In genomic region chr2:74740395-74741075, GRCh38 we compare ENCODE assay signal across 9 cellular contexts.
DNase-seq lines count a peak whose midpoint lies in the region; ATAC-seq, FAIRE-seq and TF ChIP-seq lines count a peak whose summit lies in the region.
"Had no signal": no experiment of that assay in that cellular context is flagged by ENCODE, and none has a peak within 500 bp of the region (broad histone marks: within the 10 kb centered on the region; RNA-seq: fewer than 3 reads in every experiment).

No MANE protein-coding gene starts in this region.

- H3K9me2 ChIP-seq in hepatocyte (replicated peaks; ENCODE audit: insufficient read depth): peaks cover 3% of the 10 kb centered on the region

- peak overlapping the region; percentile 34 to 75 for H3K27ac ChIP-seq in A549
- H3K27ac ChIP-seq in HL-60 (replicated peaks): no peak overlapping the region
- no peak overlapping the region for H3K27ac ChIP-seq in adrenal gland
- peak overlapping the region; percentile 73 for H3K27ac ChIP-seq in hepatocyte

- H3K4me2 ChIP-seq in A549: peak overlapping the region; percentile 56
- H3K4me2 ChIP-seq in hepatocyte: peak overlapping the region; percentile 41

- intact Hi-C loops in adrenal gland (cut with DNase I): no loop called here

- peak; percentile 23 for FAIRE-seq in A549 (lab: Jason Lieb, UNC)
- FAIRE-seq: TTC549 had no signal

- H3K27me3 ChIP-seq in HL-60 (ENCODE audit: insufficient read depth, poor library complexity, severe bottlenecking) (no peaks in the 10 kb centered on the region), adrenal gland (no peaks in the 10 kb centered on the region), hepatocyte (no peaks in the 10 kb centered on the region)

- H3K4me3 ChIP-seq in A549 (no peak overlapping the region), HL-60 (replicated peaks; ENCODE audit: insufficient read depth, low read length) (no peak overlapping the region), adrenal gland (no peak overlapping the region), hepatocyte (no peak overlapping the region)

- H3K4me1 ChIP-seq in A549: peaks cover 28% of the 10 kb centered on the region
- H3K4me1 ChIP-seq in adrenal gland (replicated peaks in 1 of 2): peaks cover 0 to 8% of the 10 kb centered on the region in 2 donors
- peaks cover 5% of the 10 kb centered on the region for H3K4me1 ChIP-seq in hepatocyte (ENCODE audit: insufficient read depth)

- 2% methylated on average over 12 of the region's 13 CpGs for WGBS in A549 (ENCODE audit: missing lambda C conversion rate)
- 30 to 36% (median 30%) methylated on average over 10 to 13 of the region's 13 CpGs for WGBS in adrenal gland, 4 donors
- WGBS in hepatocyte (ENCODE audit: low lambda C conversion rate, missing lambda C conversion rate): 33% methylated on average over 13 of the region's 13 CpGs

- H2AFZ ChIP-seq in hepatocyte: no peak overlapping the region

- TF ChIP-seq CTCF in A549 (IDR thresholded peaks at IDR 0.05) (no peak), HL-60 (IDR thresholded peaks at IDR 0.05; ENCODE audit: insufficient read depth, low read length) (no peak), adrenal gland (IDR thresholded peaks at IDR 0.05) (no peak), hepatocyte (IDR thresholded peaks at IDR 0.05; ENCODE audit: poor library complexity) (no peak)

- DNase-seq in A549 (ENCODE audit: low read depth in 1 of 2, low spot score in 1 of 2) (peak; percentile 88 to 95), HL-60 (ENCODE audit: low read depth in 1 of 2, low spot score in 1 of 2) (peak; percentile 76 to 81), adrenal gland (peak; percentile 65 to 89 (median 80)), hepatocyte (ENCODE audit: low spot score) (peak; percentile 87), DMS153 treated with DMSO at 0.1 percent for 48 hours (lab: John Stamatoyannopoulos, UW; ENCODE audit: unreplicated experiment) (no peak), NCI-H146 treated with DMSO at 0.1 percent for 48 hours (lab: John Stamatoyannopoulos, UW; ENCODE audit: unreplicated experiment) (no peak), NCI-H748 (lab: John Stamatoyannopoulos, UW; ENCODE audit: unreplicated experiment) (no peak)

- TF ChIP-seq POLR2A in A549 (IDR thresholded peaks at IDR 0.05; ENCODE audit: low read length): no peak
- no peak for TF ChIP-seq POLR2A in adrenal gland (IDR thresholded peaks at IDR 0.05)

- POLR2A ChIA-PET in A549 (lab: Yijun Ruan, JAX): interaction anchor here (0.9 kb wide), 1 partner anchor 134 kb away, joined by 3 read pairs; no protein-coding TSS in a partner anchor

- CTCF ChIA-PET in A549 (lab: Yijun Ruan, JAX): interaction anchor here (0.6 to 6.9 kb wide), 13 partner anchors 9 to 670 kb away, joined by 3 to 36 read pairs (median 4); no protein-coding TSS in a partner anchor

- H4K20me1 ChIP-seq in hepatocyte (ENCODE audit: insufficient read depth, poor library complexity, severe bottlenecking): no peaks in the 10 kb centered on the region

- no peaks in the 10 kb centered on the region for H3K36me3 ChIP-seq in adrenal gland (replicated peaks in 1 of 2)
- H3K36me3 ChIP-seq in hepatocyte (replicated peaks; ENCODE audit: insufficient read depth, low read depth): no peaks in the 10 kb centered on the region

- peaks cover 13% of the 10 kb centered on the region for H3K9me3 ChIP-seq in A549
- H3K9me3 ChIP-seq in adrenal gland (replicated peaks in 1 of 3): no peaks in the 10 kb centered on the region
- H3K9me3 ChIP-seq in hepatocyte (ENCODE audit: low read depth): no peaks in the 10 kb centered on the region

- TF ChIP-seq EP300 in A549 (IDR thresholded peaks at IDR 0.05): peak; percentile 5 to 45; a peak in 2 of 5 replicates

- TF ChIP-seq RAD21 in A549 (conservative IDR thresholded peaks at IDR 0.05 in 1 of 2, IDR thresholded peaks at IDR 0.05 in 1 of 2): peak; percentile 22 to 41; a peak in 4 of 5 replicates

- H3K79me2 ChIP-seq in hepatocyte: no peaks in the 10 kb centered on the region

- ATAC-seq in A549 (peak; percentile 95 to 98), HG02970 (IDR thresholded peaks at IDR 0.05; ENCODE audit: low FRiP score, unreplicated experiment) (no peak)

TF ChIP-seq in A549, 52 proteins besides CTCF, POLR2A, EP300 and RAD21 (continues in another document):
- TF ChIP-seq, protein P1, sequence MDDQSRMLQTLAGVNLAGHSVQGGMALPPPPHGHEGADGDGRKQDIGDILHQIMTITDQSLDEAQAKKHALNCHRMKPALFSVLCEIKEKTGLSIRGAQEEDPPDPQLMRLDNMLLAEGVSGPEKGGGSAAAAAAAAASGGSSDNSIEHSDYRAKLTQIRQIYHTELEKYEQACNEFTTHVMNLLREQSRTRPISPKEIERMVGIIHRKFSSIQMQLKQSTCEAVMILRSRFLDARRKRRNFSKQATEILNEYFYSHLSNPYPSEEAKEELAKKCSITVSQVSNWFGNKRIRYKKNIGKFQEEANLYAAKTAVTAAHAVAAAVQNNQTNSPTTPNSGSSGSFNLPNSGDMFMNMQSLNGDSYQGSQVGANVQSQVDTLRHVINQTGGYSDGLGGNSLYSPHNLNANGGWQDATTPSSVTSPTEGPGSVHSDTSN (IDR thresholded peaks at IDR 0.05): 0 out of 2 replicates have a peak, but pooled peaks have one; percentile 9
- TF ChIP-seq JUNB (IDR thresholded peaks at IDR 0.05) (peak; percentile 83), GATA3 (IDR thresholded peaks at IDR 0.05; ENCODE audit: borderline replicate concordance) (peak; percentile 58; the same call in 1 of the 2 replicates), MYC (IDR thresholded peaks at IDR 0.05; ENCODE audit: borderline replicate concordance, low read length) (no peak; the same call in 1 of the 2 replicates), RARB (CRISPR knock-in tag; IDR thresholded peaks at IDR 0.05) (no peak), HOXA7 (CRISPR knock-in tag; IDR thresholded peaks at IDR 0.05) (no peak), NPAS2 (CRISPR knock-in tag; IDR thresholded peaks at IDR 0.05; ENCODE audit: borderline replicate concordance) (no peak), HDAC2 (IDR thresholded peaks at IDR 0.05) (no peak), FOSL2 (IDR thresholded peaks at IDR 0.05) (peak; percentile 63), FOSL2 (CRISPR knock-in tag; IDR thresholded peaks at IDR 0.05) (peak; percentile 97), NR3C1 (IDR thresholded peaks at IDR 0.05) (no peak), MAZ (IDR thresholded peaks at IDR 0.05; ENCODE audit: borderline replicate concordance, low read depth, low read length) (no peak), ZFP36 (IDR thresholded peaks at IDR 0.05; ENCODE audit: borderline replicate concordance, partially characterized antibody) (no peak), NFE2L2 (conservative IDR thresholded peaks at IDR 0.05; ENCODE audit: low read length) (no peak), EHMT2 (IDR thresholded peaks at IDR 0.05; ENCODE audit: low read depth) (no peak), E2F6 (IDR thresholded peaks at IDR 0.05; ENCODE audit: borderline replicate concordance, low read depth) (peak; percentile 85), RNF2 (IDR thresholded peaks at IDR 0.05; ENCODE audit: borderline replicate concordance, low read depth) (no peak), POLR2AphosphoS2 (conservative IDR thresholded peaks at IDR 0.05; ENCODE audit: low read length) (no peak), JUN (IDR thresholded peaks at IDR 0.05) (peak; percentile 56 to 61; a peak in 1 of 5 replicates), KDM5A (IDR thresholded peaks at IDR 0.05) (no peak), HOXB13 (CRISPR knock-in tag; IDR thresholded peaks at IDR 0.05; ENCODE audit: low read depth) (no peak), BHLHE40 (IDR thresholded peaks at IDR 0.05; ENCODE audit: low read depth, low read length) (peak; percentile 96), TFCP2L1 (CRISPR knock-in tag; IDR thresholded peaks at IDR 0.05) (no peak), ZNF302 (CRISPR knock-in tag; IDR thresholded peaks at IDR 0.05) (no peak)
- TF ChIP-seq, protein P2, sequence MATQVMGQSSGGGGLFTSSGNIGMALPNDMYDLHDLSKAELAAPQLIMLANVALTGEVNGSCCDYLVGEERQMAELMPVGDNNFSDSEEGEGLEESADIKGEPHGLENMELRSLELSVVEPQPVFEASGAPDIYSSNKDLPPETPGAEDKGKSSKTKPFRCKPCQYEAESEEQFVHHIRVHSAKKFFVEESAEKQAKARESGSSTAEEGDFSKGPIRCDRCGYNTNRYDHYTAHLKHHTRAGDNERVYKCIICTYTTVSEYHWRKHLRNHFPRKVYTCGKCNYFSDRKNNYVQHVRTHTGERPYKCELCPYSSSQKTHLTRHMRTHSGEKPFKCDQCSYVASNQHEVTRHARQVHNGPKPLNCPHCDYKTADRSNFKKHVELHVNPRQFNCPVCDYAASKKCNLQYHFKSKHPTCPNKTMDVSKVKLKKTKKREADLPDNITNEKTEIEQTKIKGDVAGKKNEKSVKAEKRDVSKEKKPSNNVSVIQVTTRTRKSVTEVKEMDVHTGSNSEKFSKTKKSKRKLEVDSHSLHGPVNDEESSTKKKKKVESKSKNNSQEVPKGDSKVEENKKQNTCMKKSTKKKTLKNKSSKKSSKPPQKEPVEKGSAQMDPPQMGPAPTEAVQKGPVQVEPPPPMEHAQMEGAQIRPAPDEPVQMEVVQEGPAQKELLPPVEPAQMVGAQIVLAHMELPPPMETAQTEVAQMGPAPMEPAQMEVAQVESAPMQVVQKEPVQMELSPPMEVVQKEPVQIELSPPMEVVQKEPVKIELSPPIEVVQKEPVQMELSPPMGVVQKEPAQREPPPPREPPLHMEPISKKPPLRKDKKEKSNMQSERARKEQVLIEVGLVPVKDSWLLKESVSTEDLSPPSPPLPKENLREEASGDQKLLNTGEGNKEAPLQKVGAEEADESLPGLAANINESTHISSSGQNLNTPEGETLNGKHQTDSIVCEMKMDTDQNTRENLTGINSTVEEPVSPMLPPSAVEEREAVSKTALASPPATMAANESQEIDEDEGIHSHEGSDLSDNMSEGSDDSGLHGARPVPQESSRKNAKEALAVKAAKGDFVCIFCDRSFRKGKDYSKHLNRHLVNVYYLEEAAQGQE (IDR thresholded peaks at IDR 0.05): no peak

Comparison
In these comparisons a context has a peak if more than half of its experiments do, and no peak if none do; other contexts are left out.
1. DNase-seq: peak in A549 (2 of 2), HL-60 (2 of 2), adrenal gland (7 of 7) and hepatocyte (single experiment); none in DMS153 treated with DMSO at 0.1 percent for 48 hours (single experiment), NCI-H146 treated with DMSO at 0.1 percent for 48 hours (single experiment) and NCI-H748 (single experiment).
2. H3K27ac ChIP-seq: peak in A549 (2 of 2) and hepatocyte (single experiment); none in HL-60 (single experiment) and adrenal gland (0 of 5).